Comparison of ENCODE assay signal across 26 cellular contexts in the genomic region with DNA sequence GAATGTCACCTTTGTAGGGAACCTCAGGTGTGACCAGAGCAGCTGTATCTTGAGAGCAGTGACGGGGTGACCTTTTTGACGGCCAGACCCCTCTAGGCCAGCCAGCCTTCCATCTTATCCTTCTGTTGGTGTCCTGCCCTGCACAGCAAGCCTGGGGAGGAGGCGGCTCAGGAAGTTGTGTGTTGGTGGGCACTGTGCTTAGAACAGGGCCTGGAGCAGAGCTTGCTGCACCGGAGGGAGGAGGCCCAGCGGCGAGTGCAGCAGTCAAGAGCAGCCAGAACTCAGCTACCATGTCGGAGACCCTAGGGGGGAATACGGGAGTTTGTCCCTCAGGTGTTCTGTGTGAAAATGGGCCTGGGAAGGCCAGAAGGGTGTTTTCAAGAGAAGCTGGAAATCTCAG.
"Had no signal": no experiment of that assay in that cellular context is flagged by ENCODE, and none has a peak within 500 bp of the region (broad histone marks: within the 10 kb centered on the region; RNA-seq: fewer than 3 reads in every experiment).

No MANE protein-coding gene starts in this region.

- H3K9me3 ChIP-seq: colonic mucosa, esophagus squamous epithelium, right lobe of liver, testis, tibial artery, vagina had no signal

- H3K27ac Mint-ChIP-seq: immature natural killer cell; naive thymus-derived CD4-positive, alpha-beta T cell; nephron progenitor cell; progenitor cell of endocrine pancreas; stimulated activated memory B cell treated with anti-CD40 and anti-IgM and Interleukin-4, amounts not matched to agents 10 μg/mL and 1 μg/mL and 100 μg/mL, for 72 hours had no signal

- H3K4me3 ChIP-seq: colonic mucosa, esophagus squamous epithelium, lung, right lobe of liver, testis, tibial artery, vagina had no signal

- H3K9me3 Mint-ChIP-seq: central memory CD8-positive, alpha-beta T cell; immature natural killer cell; nephron progenitor cell; stimulated activated memory B cell treated with anti-CD40 and anti-IgM and Interleukin-4, amounts not matched to agents 10 μg/mL and 1 μg/mL and 100 μg/mL, for 72 hours had no signal

- H3K36me3 Mint-ChIP-seq: naive thymus-derived CD4-positive, alpha-beta T cell; stimulated activated memory B cell treated with anti-CD40 and anti-IgM and Interleukin-4, amounts not matched to agents 10 μg/mL and 1 μg/mL and 100 μg/mL, for 72 hours had no signal

- H3K27me3 ChIP-seq: testis, vagina had no signal

- H3K4me1 ChIP-seq: parathyroid adenoma had no signal

- H3K27ac ChIP-seq: colonic mucosa, esophagus squamous epithelium, parathyroid adenoma, right lobe of liver, testis, tibial artery, vagina had no signal

- H3K79me2 ChIP-seq: parathyroid adenoma had no signal

- H2AFZ ChIP-seq: parathyroid adenoma had no signal

- H3K4me3 Mint-ChIP-seq: central memory CD8-positive, alpha-beta T cell; immature natural killer cell; stimulated activated memory B cell treated with anti-CD40 and anti-IgM and Interleukin-4, amounts not matched to agents 10 μg/mL and 1 μg/mL and 100 μg/mL, for 72 hours had no signal

- H3K4me1 Mint-ChIP-seq: central memory CD8-positive, alpha-beta T cell; immature natural killer cell; nephron progenitor cell; stimulated activated memory B cell treated with anti-CD40 and anti-IgM and Interleukin-4, amounts not matched to agents 10 μg/mL and 1 μg/mL and 100 μg/mL, for 72 hours had no signal

- H3K9ac ChIP-seq: parathyroid adenoma had no signal

- DNase-seq: colonic mucosa; dermis blood vessel endothelial cell; effector memory CD4-positive, alpha-beta T cell; erythroblast; esophagus squamous epithelium; foreskin melanocyte; hypothalamus; immature natural killer cell; mesenchymal stem cell; midbrain; naive thymus-derived CD4-positive, alpha-beta T cell; nephron progenitor cell; occipital lobe; right lobe of liver; stimulated activated CD4-positive, alpha-beta T cell treated with anti-CD3 and anti-CD28 coated beads, Interleukin-2, amount 100 ng/mL, for 24 hours; stimulated activated CD4-positive, alpha-beta T cell treated with anti-CD3 and anti-CD28 coated beads, Interleukin-4, amount 100 ng/mL, for 4 hours; stimulated activated naive CD8-positive, alpha-beta T cell treated with anti-CD3 and anti-CD28 coated beads, Interleukin-15, Interleukin-2, amounts not matched to agents 100 U/mL and 50 U/mL, for 24 hours; substantia nigra; testis had no signal

- ATAC-seq: naive thymus-derived CD4-positive, alpha-beta T cell; right lobe of liver; stimulated activated memory B cell treated with anti-CD40 and anti-IgM and Interleukin-4, amounts not matched to agents 10 μg/mL and 1 μg/mL and 100 μg/mL, for 72 hours; stimulated activated naive CD8-positive, alpha-beta T cell treated with anti-CD3 and anti-CD28 coated beads, Interleukin-15, Interleukin-2, amounts not matched to agents 100 U/mL and 50 U/mL, for 24 hours had no signal

- H3K36me3 ChIP-seq: colonic mucosa, esophagus squamous epithelium, right lobe of liver, tibial artery, vagina had no signal
